In the genomic region with DNA sequence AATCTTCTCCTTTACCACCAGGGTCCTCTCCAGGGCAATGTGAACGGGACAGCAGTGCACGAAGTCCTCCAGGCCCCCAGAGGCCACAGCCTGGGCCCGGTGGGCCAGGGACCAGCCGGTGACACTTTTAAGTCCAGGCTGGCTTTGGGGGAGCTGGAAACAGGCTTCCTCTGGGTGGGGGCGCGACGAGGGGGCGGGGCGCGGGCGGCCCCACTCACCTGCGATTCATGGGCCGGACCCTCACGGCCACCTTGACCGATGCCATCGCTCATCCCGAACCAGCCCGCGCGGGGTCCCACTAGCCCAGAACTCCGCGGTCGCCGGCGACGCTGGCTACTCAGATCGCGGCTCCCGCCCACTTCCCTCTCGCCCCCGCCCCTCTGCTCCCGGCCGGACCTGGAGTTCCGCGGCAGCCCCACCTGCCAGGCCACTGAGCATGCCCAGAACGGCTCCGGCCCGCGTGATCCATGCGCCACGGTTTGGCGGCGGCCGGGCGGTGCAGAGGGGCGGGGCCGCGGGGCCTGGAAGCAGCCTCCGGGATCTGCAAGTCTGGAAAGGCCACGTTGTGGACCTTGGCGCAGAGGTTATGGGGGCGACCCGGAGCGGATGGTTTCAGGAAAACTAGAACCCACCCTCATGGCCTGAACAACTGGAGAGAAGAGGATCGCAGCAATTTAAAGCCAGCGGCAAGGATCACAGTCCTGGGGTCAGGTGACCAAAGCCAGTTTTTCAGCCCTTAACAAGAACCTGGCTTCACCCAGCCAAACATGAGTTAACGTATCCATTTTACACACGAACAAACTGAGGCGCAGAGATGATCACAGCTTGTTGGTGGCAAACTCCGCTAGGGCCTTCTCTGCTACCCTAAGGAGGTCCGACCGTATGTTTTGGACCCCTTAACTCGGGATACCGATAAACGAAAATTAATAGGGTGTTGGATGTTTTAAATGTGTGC, we compare ENCODE assay signal across 8 cellular contexts.
DNase-seq lines count a peak whose midpoint lies in the region; ATAC-seq lines count a peak whose summit lies in the region.

A gene with protein sequence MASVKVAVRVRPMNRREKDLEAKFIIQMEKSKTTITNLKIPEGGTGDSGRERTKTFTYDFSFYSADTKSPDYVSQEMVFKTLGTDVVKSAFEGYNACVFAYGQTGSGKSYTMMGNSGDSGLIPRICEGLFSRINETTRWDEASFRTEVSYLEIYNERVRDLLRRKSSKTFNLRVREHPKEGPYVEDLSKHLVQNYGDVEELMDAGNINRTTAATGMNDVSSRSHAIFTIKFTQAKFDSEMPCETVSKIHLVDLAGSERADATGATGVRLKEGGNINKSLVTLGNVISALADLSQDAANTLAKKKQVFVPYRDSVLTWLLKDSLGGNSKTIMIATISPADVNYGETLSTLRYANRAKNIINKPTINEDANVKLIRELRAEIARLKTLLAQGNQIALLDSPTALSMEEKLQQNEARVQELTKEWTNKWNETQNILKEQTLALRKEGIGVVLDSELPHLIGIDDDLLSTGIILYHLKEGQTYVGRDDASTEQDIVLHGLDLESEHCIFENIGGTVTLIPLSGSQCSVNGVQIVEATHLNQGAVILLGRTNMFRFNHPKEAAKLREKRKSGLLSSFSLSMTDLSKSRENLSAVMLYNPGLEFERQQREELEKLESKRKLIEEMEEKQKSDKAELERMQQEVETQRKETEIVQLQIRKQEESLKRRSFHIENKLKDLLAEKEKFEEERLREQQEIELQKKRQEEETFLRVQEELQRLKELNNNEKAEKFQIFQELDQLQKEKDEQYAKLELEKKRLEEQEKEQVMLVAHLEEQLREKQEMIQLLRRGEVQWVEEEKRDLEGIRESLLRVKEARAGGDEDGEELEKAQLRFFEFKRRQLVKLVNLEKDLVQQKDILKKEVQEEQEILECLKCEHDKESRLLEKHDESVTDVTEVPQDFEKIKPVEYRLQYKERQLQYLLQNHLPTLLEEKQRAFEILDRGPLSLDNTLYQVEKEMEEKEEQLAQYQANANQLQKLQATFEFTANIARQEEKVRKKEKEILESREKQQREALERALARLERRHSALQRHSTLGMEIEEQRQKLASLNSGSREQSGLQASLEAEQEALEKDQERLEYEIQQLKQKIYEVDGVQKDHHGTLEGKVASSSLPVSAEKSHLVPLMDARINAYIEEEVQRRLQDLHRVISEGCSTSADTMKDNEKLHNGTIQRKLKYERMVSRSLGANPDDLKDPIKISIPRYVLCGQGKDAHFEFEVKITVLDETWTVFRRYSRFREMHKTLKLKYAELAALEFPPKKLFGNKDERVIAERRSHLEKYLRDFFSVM (N-terminal part only) (minus strand): TSS at position 438 of the 955 bp plus-strand sequence. CDS start 173 bp downstream, at position 265.

- in situ Hi-C loops in ACHN (cut with HindIII; ENCODE audit: low pct_ligation_motif_present, low pct_unique_long_range_greater_than_20kb, low sequenced_read_pairs) = no loop called here

- DNase-seq in ACHN (peak; percentile 84), NCI-H2196 treated with DMSO at 0.1 percent for 48 hours (lab: John Stamatoyannopoulos, UW; ENCODE audit: unreplicated experiment) (peak; percentile 86), islet precursor cell (peak; percentile 98)
- peak; percentile 40 to 68 (median 52) for DNase-seq in activated CD4-positive, CD25-positive, alpha-beta regulatory T cell (lab: John Stamatoyannopoulos, UW)
- peak; percentile 74 for DNase-seq in central memory CD4-positive, alpha-beta T cell
- DNase-seq in stimulated activated CD4-positive, alpha-beta T cell treated with anti-CD3 and anti-CD28 coated beads, Interleukin-12 subunit alpha, Interleukin-12 subunit beta, amount 100 ng/mL, for 4 hours = peak; percentile 88

- ATAC-seq in GM18870 (IDR thresholded peaks at IDR 0.05; ENCODE audit: unreplicated experiment) (peak; percentile 44), HG03103 (IDR thresholded peaks at IDR 0.05; ENCODE audit: low read depth, unreplicated experiment) (peak; percentile 76)

Comparison
In these comparisons a context has a peak if more than half of its experiments do, and no peak if none do; other contexts are left out.
1. Peak in every context shown above with its lines: DNase-seq and ATAC-seq.